ENCODE assay signal across 18 cellular contexts in genomic region chr5:169880012-169880673, GRCh38.
DNase-seq lines count a peak whose midpoint lies in the region; ATAC-seq and TF ChIP-seq lines count a peak whose summit lies in the region.
"Had no signal": no experiment of that assay in that cellular context is flagged by ENCODE, and none has a peak within 500 bp of the region (broad histone marks: within the 10 kb centered on the region; RNA-seq: fewer than 3 reads in every experiment).

No MANE protein-coding gene starts in this region.

- BruUV-seq in Caco-2 (replicated peaks; lab: Mats Ljungman, UMichigan): no TSS peak

- POLR2A ChIA-PET in Caco-2 (lab: Charles Lee): no interaction called here

- no peaks in the 10 kb centered on the region for H3K9me3 Mint-ChIP-seq in natural killer cell
- H3K9me3 Mint-ChIP-seq in Caco-2 (ENCODE audit: unreplicated experiment): no peaks in the 10 kb centered on the region
- H3K9me3 Mint-ChIP-seq: endodermal cell had no signal

- no peak overlapping the region for H3K4me3 ChIP-seq in breast epithelium
- no peak overlapping the region for H3K4me3 ChIP-seq in Caco-2 (ENCODE audit: low read depth, low read length)
- H3K4me3 ChIP-seq: body of pancreas, HAP-1, PC-9 had no signal

- H3K36me3 Mint-ChIP-seq in natural killer cell (no peaks in the 10 kb centered on the region), Caco-2 (ENCODE audit: insufficient read depth, unreplicated experiment) (no peaks in the 10 kb centered on the region)

- H3K27me3 ChIP-seq in breast epithelium: no peaks in the 10 kb centered on the region
- H3K27me3 ChIP-seq in Caco-2 (replicated peaks; ENCODE audit: control insufficient read depth, insufficient read depth, low read length): no peaks in the 10 kb centered on the region; the same call in 1 of the 2 replicates
- H3K27me3 ChIP-seq: body of pancreas had no signal

- DNase-seq in natural killer cell (no peak), breast epithelium (ENCODE audit: low spot score in 2 of 2) (no peak), AML-193 (lab: John Stamatoyannopoulos, UW) (no peak), Caco-2 (no peak)
- no peak for DNase-seq in stimulated activated CD4-positive, alpha-beta T cell treated with anti-CD3 and anti-CD28 coated beads, Interleukin-12 subunit alpha, Interleukin-12 subunit beta, amount 100 ng/mL, for 4 hours
- DNase-seq: activated CD4-positive, alpha-beta T cell treated with anti-CD3 and anti-CD28 coated beads, Interleukin-2, amount 50 U/mL, for 1 hour; body of pancreas; endodermal cell; NCI-H1048; NCI-H446; PC-9; T-helper 2 cell had no signal

- H3K4me1 ChIP-seq in breast epithelium: no peaks in the 10 kb centered on the region
- no peaks in the 10 kb centered on the region for H3K4me1 ChIP-seq in Caco-2
- H3K4me1 ChIP-seq: body of pancreas, HAP-1 had no signal

- TF ChIP-seq CTCF in natural killer cell (IDR thresholded peaks at IDR 0.05) (no peak), breast epithelium (IDR thresholded peaks at IDR 0.05) (no peak), Caco-2 (IDR thresholded peaks at IDR 0.05; ENCODE audit: insufficient read depth in 1 of 2, low read depth in 1 of 2, low read length in 1 of 2, severe bottlenecking in 1 of 2, unreplicated experiment in 1 of 2) (no peak)

- intact Hi-C loops in natural killer cell (cut with micrococcal nuclease): no loop called here
- intact Hi-C loops in breast epithelium (cut with DNase I; ENCODE audit: low total_unique reads): no loop called here
- intact Hi-C loops in Caco-2 (cut with micrococcal nuclease; ENCODE audit: unreplicated experiment): no loop called here

- H3K9me3 ChIP-seq in breast epithelium (no peaks in the 10 kb centered on the region), Caco-2 (no peaks in the 10 kb centered on the region)
- H3K9me3 ChIP-seq: body of pancreas, HAP-1 had no signal

- ATAC-seq in GM19023 (IDR thresholded peaks at IDR 0.05; ENCODE audit: unreplicated experiment) (peak; percentile 59), GM21786 (IDR thresholded peaks at IDR 0.05; ENCODE audit: unreplicated experiment) (peak; percentile 72), HG03520 (IDR thresholded peaks at IDR 0.05; ENCODE audit: unreplicated experiment) (peak; percentile 83), natural killer cell (peak; percentile 26 to 44 (median 39))
- ATAC-seq: body of pancreas, sciatic nerve had no signal

- H3K36me3 ChIP-seq in breast epithelium: no peaks in the 10 kb centered on the region
- no peaks in the 10 kb centered on the region for H3K36me3 ChIP-seq in Caco-2 (ENCODE audit: control insufficient read depth, insufficient read depth, low read length)
- H3K36me3 ChIP-seq: HAP-1 had no signal

- CTCF ChIA-PET in Caco-2 (lab: Charles Lee): no interaction called here

- TF ChIP-seq POLR2A in breast epithelium (IDR thresholded peaks at IDR 0.05): no peak

- no peak overlapping the region for H3K27ac ChIP-seq in breast epithelium
- H3K27ac ChIP-seq: body of pancreas, C4-2B, PC-9 had no signal

- H3K27me3 Mint-ChIP-seq in natural killer cell (ENCODE audit: low read depth in 2 of 2): no peaks in the 10 kb centered on the region
- peaks cover 25% of the 10 kb centered on the region for H3K27me3 Mint-ChIP-seq in Caco-2 (ENCODE audit: insufficient read depth, unreplicated experiment)

- no peak overlapping the region for H3K4me3 Mint-ChIP-seq in natural killer cell
- no peak overlapping the region for H3K4me3 Mint-ChIP-seq in Caco-2 (ENCODE audit: unreplicated experiment)
- H3K4me3 Mint-ChIP-seq: endodermal cell had no signal

- H3K27ac Mint-ChIP-seq in natural killer cell (peak overlapping the region; percentile 68 to 69), Caco-2 (ENCODE audit: unreplicated experiment) (no peak overlapping the region)
- H3K27ac Mint-ChIP-seq: endodermal cell had no signal

- H3K4me1 Mint-ChIP-seq in natural killer cell (peaks cover 71 to 76% of the 10 kb centered on the region in 2 donors), Caco-2 (ENCODE audit: low read depth, unreplicated experiment) (no peaks in the 10 kb centered on the region)
